In the genomic region with DNA sequence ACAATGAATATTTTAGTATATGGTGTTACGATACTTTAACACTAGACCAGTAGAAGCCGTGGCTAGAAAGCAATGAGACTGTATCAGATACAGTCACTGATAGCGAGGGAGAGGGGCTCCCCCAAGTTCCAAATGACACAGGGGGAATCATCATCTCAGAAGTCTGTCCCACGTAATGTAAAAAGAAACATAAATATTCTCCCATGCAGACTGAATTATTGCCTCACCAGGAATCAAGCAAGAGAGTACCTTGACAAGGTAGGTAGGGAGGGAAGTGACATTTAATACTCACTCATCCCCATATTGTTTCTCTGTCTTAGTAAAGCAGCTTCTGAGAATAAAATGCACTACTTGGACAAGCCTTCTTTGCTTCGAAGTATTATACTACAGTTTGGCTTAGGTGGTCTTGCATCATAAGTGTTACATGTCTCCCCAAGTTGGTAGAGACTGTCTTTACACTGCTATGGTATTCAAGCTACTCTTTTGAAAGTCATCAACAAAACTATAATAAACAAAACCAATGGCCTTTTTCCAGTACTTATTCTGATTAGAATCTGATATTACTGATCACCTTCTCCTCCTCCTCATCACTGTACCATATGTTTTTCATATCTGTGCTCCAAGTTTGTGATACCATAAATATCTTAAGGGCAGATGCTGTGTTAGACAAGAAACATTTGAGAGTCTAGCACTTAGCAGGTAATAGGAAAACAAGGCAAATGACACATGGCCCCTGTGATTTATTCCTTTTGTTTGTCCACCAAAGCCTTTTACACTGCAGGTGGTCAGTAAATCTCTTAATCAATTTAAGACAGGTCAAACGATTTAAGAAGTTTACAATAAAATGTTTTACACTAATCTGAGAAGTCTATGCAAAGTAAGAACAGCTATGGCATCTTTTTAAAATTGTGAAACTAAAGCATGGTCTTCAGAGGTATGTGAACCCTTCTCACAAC, we compare ENCODE assay signal across 9 cellular contexts. TPM values are rescaled to one million over a fixed set of nuclear protein-coding genes. Genes with fewer than 3 reads are reported as not detected.
DNase-seq lines count a peak whose midpoint lies in the region; ATAC-seq, FAIRE-seq and TF ChIP-seq lines count a peak whose summit lies in the region.
"Had no signal": no experiment of that assay in that cellular context is flagged by ENCODE, and none has a peak within 500 bp of the region (broad histone marks: within the 10 kb centered on the region; RNA-seq: fewer than 3 reads in every experiment).

No MANE protein-coding gene starts in this region.

- CTCF ChIA-PET in activated naive CD4-positive, alpha-beta T cell treated with anti-CD3 and anti-CD28 coated beads for 36 hours (lab: Charles Lee): interaction anchor here (1.3 to 1.5 kb wide), 2 partner anchors 30 to 34 kb away, joined by 3 to 4 read pairs; no protein-coding TSS in a partner anchor

- H3F3A ChIP-seq in GM23338 (replicated peaks; ENCODE audit: low read depth): no peaks in the 10 kb centered on the region

- H3K9me3 Mint-ChIP-seq in GM23338: no peaks in the 10 kb centered on the region
- no peaks in the 10 kb centered on the region for H3K9me3 Mint-ChIP-seq in activated naive CD4-positive, alpha-beta T cell treated with anti-CD3 and anti-CD28 coated beads for 36 hours

- FAIRE-seq in small intestine (lab: Jason Lieb, UNC) (no peak), H54 (lab: Jason Lieb, UNC) (no peak)

- H3K4me3 ChIP-seq in GM23338: peak overlapping the region; percentile 82
- H3K4me3 ChIP-seq in SJCRH30: peak overlapping the region; percentile 70
- peak overlapping the region; percentile 94 for H3K4me3 ChIP-seq in iPS-11a (ENCODE audit: low read depth, low read length)
- peak overlapping the region in 1 of 2 donors; percentile 83 for H3K4me3 ChIP-seq in small intestine (ENCODE audit: low read depth in 1 of 2, low read length in 2 of 2)

- DNase-seq in GM23338 (ENCODE audit: low spot score) (no peak), SJCRH30 (no peak), small intestine (no peak), H54 (ENCODE audit: insufficient read length, low spot score) (no peak), HCEC 1CT (no peak)
- DNase-seq in activated naive CD4-positive, alpha-beta T cell treated with anti-CD3 and anti-CD28 coated beads for 36 hours: no peak
- DNase-seq: stimulated activated CD4-positive, alpha-beta T cell treated with anti-CD3 and anti-CD28 coated beads, Interleukin-12 subunit alpha, Interleukin-12 subunit beta, amount 100 ng/mL, for 4 hours had no signal

- no peaks in the 10 kb centered on the region for H3K36me3 ChIP-seq in GM23338 (ENCODE audit: insufficient read depth)
- peaks cover 3% of the 10 kb centered on the region for H3K36me3 ChIP-seq in SJCRH30
- H3K36me3 ChIP-seq in small intestine (ENCODE audit: control insufficient read depth in 2 of 2, insufficient read depth in 2 of 2, low read length in 2 of 2): no peaks in the 10 kb centered on the region

- no peak for TF ChIP-seq POLR2A in H54 (IDR thresholded peaks at IDR 0.05; ENCODE audit: low read depth, low read length)

- H3K4me1 Mint-ChIP-seq in GM23338: peaks cover 16% of the 10 kb centered on the region
- H3K4me1 Mint-ChIP-seq in activated naive CD4-positive, alpha-beta T cell treated with anti-CD3 and anti-CD28 coated beads for 36 hours (ENCODE audit: low read depth): peaks cover 29% of the 10 kb centered on the region

- H3K79me2 ChIP-seq in GM23338 (replicated peaks; ENCODE audit: insufficient read depth): peaks cover 73% of the 10 kb centered on the region

- no peak overlapping the region for H3K4me3 Mint-ChIP-seq in GM23338
- H3K4me3 Mint-ChIP-seq in activated naive CD4-positive, alpha-beta T cell treated with anti-CD3 and anti-CD28 coated beads for 36 hours: no peak overlapping the region

- WGBS in small intestine, 3 donors: 31 to 38% (median 35%) methylated on average over 6 of the region's 6 CpGs

- no peaks in the 10 kb centered on the region for H3K9me2 ChIP-seq in GM23338 (ENCODE audit: insufficient read depth)

- H3K27ac ChIP-seq in GM23338 (ENCODE audit: low read depth) (peak overlapping the region; percentile 60; the same call in 1 of the 2 replicates), SJCRH30 (no peak overlapping the region), small intestine (ENCODE audit: low read depth in 1 of 2, low read length in 1 of 2) (peak overlapping the region; percentile 17 to 43)

- H3K27me3 ChIP-seq in GM23338 (ENCODE audit: insufficient read depth) (no peaks in the 10 kb centered on the region), SJCRH30 (no peaks in the 10 kb centered on the region), small intestine (ENCODE audit: control insufficient read depth in 2 of 2, insufficient read depth in 2 of 2, low read length in 2 of 2) (no peaks in the 10 kb centered on the region)

- H3K9me3 ChIP-seq in SJCRH30 (replicated peaks) (no peaks in the 10 kb centered on the region), small intestine (ENCODE audit: control insufficient read depth, low read depth) (no peaks in the 10 kb centered on the region)

- peaks cover 14% of the 10 kb centered on the region for H4K20me1 ChIP-seq in GM23338 (replicated peaks; ENCODE audit: insufficient read depth)

- intact Hi-C loops in activated naive CD4-positive, alpha-beta T cell treated with anti-CD3 and anti-CD28 coated beads for 36 hours (cut with micrococcal nuclease): no loop called here

- TF ChIP-seq CTCF in GM23338 (conservative IDR thresholded peaks at IDR 0.05; ENCODE audit: low read depth in 2 of 2): no peak

- peaks cover 5% of the 10 kb centered on the region for H3K27me3 Mint-ChIP-seq in GM23338 (ENCODE audit: insufficient read depth, low read depth, poor library complexity)
- H3K27me3 Mint-ChIP-seq in activated naive CD4-positive, alpha-beta T cell treated with anti-CD3 and anti-CD28 coated beads for 36 hours (ENCODE audit: low read depth): no peaks in the 10 kb centered on the region

- H3K4me1 ChIP-seq in GM23338 (ENCODE audit: insufficient read depth) (peaks cover 15% of the 10 kb centered on the region), SJCRH30 (peaks cover 7% of the 10 kb centered on the region), small intestine (ENCODE audit: control insufficient read depth in 2 of 2, insufficient read depth in 1 of 2, low read depth in 1 of 2, low read length in 1 of 2) (peaks cover 6 to 26% of the 10 kb centered on the region in 2 donors)

- no peak overlapping the region for H2AFZ ChIP-seq in GM23338

- ATAC-seq in GM23338: no peak
- no peak for ATAC-seq in GM19035 (IDR thresholded peaks at IDR 0.05; ENCODE audit: unreplicated experiment)

- peak overlapping the region; percentile 94 for H3K4me2 ChIP-seq in GM23338

- no peaks in the 10 kb centered on the region for H3K36me3 Mint-ChIP-seq in GM23338 (ENCODE audit: low read depth)
- H3K36me3 Mint-ChIP-seq in activated naive CD4-positive, alpha-beta T cell treated with anti-CD3 and anti-CD28 coated beads for 36 hours (ENCODE audit: low read depth): peaks cover 2% of the 10 kb centered on the region

- H3K27ac Mint-ChIP-seq in GM23338: peak overlapping the region; percentile 73
- H3K27ac Mint-ChIP-seq in activated naive CD4-positive, alpha-beta T cell treated with anti-CD3 and anti-CD28 coated beads for 36 hours: no peak overlapping the region

TF ChIP-seq in GM23338, 12 proteins besides CTCF, POLR2A, EP300 and RAD21:
- TF ChIP-seq POLR2AphosphoS5 (IDR thresholded peaks at IDR 0.05; ENCODE audit: low read depth) (no peak), ZNF114 (CRISPR knock-in tag; IDR thresholded peaks at IDR 0.05) (no peak)

RNA-seq across cellular contexts. Expression of a gene that starts 2.7 kb away (rescaled TPM):
- total RNA-seq in GM23338 (2014; rRNA removed; shearing (Covaris generic)): 123 and 157 TPM in 2 replicates
- 199 and 214 TPM in 2 replicates for polyA plus RNA-seq in GM23338 (2016; fragmentation: Nextera tagmentation; extraction: Ambion mirVana)
- 121 and 133 TPM in 2 replicates for total RNA-seq in SJCRH30 (2014; rRNA removed; shearing (Covaris generic))
- 100 to 1,000 TPM in 1 of 3 donors, 10 to 100 TPM in 2; 47.6 to 231 (median 82.4) TPM for polyA plus RNA-seq in small intestine
- total RNA-seq in activated naive CD4-positive, alpha-beta T cell treated with anti-CD3 and anti-CD28 coated beads for 36 hours: 10 to 100 TPM; 23.4 to 24.4 TPM

RNA-seq across cellular contexts. Expression of a gene that starts 36.3 kb away (rescaled TPM):
- total RNA-seq in GM23338 (2014; rRNA removed; shearing (Covaris generic)): 6.4 and 7.0 TPM in 2 replicates
- polyA plus RNA-seq in GM23338 (2016; fragmentation: Nextera tagmentation; extraction: Ambion mirVana) (4.4 and 4.6 TPM in 2 replicates), small intestine (under 1 TPM in 1 of 3 donors, not detected in 2; 0.25 TPM)
- 0.15 and 0.40 TPM in 2 replicates for total RNA-seq in SJCRH30 (2014; rRNA removed; shearing (Covaris generic))
- total RNA-seq in activated naive CD4-positive, alpha-beta T cell treated with anti-CD3 and anti-CD28 coated beads for 36 hours: not detected

RNA-seq across cellular contexts. Expression of a gene that starts 58.9 kb away (rescaled TPM):
- total RNA-seq in GM23338 (2014; rRNA removed; shearing (Covaris generic)): 20.0 and 24.2 TPM in 2 replicates
- polyA plus RNA-seq in GM23338 (2016; fragmentation: Nextera tagmentation; extraction: Ambion mirVana): 5.3 TPM in 2 replicates
- 16.7 and 18.6 TPM in 2 replicates for total RNA-seq in SJCRH30 (2014; rRNA removed; shearing (Covaris generic))
- polyA plus RNA-seq in small intestine: 1 to 10 TPM in 1 of 3 donors, under 1 TPM in 2; 0.45 to 2.0 (median 0.54) TPM
- 1 to 10 TPM; 4.3 to 4.4 TPM for total RNA-seq in activated naive CD4-positive, alpha-beta T cell treated with anti-CD3 and anti-CD28 coated beads for 36 hours
